Comparison of ENCODE assay signal across 13 cellular contexts in the genomic region with DNA sequence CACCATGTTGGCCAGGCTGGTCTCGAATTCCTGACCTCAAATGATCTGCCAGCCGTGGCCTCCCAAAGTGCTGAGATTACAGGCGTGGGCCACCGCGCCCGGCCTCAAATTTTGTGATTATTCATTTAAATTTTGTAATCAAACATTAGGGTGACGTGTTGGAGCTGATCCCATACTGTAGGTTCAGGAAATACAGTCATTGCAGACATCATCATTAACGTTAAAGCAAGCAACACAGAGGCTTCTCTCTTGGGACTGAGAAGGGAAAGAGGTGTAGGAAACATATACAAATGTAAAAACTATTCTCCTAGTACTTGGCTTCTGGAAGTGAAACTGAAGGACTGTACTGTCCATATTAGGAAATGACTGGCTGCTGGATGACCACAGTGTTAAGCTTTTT. TPM values are rescaled to one million over a fixed set of nuclear protein-coding genes. Genes with fewer than 3 reads are reported as not detected.
A peak's percentile ranks its signal among the peaks of the same experiment; 100 is the strongest.
DNase-seq lines count a peak whose midpoint lies in the region; ATAC-seq and TF ChIP-seq lines count a peak whose summit lies in the region.
"Had no signal": no experiment of that assay in that cellular context is flagged by ENCODE, and none has a peak within 500 bp of the region (broad histone marks: within the 10 kb centered on the region; RNA-seq: fewer than 3 reads in every experiment).

No MANE protein-coding gene starts in this region.

- no peaks in the 10 kb centered on the region for H3K36me3 Mint-ChIP-seq in dendritic cell treated with granulocyte-macrophage colony-stimulating factor and Interleukin-4, amounts not matched to agents 40 ng/mL and 50 ng/mL, for 4 days (ENCODE audit: low read depth)
- no peaks in the 10 kb centered on the region for H3K36me3 Mint-ChIP-seq in natural killer cell treated with Interleukin-12 subunit alpha and Interleukin-12 subunit beta and Interleukin-15 and Interleukin-18, amount 100 ng/mL, for 72 hours

- no peak overlapping the region for H3K4me3 Mint-ChIP-seq in dendritic cell treated with granulocyte-macrophage colony-stimulating factor and Interleukin-4, amounts not matched to agents 40 ng/mL and 50 ng/mL, for 4 days
- no peak overlapping the region for H3K4me3 Mint-ChIP-seq in natural killer cell treated with Interleukin-12 subunit alpha and Interleukin-12 subunit beta and Interleukin-15 and Interleukin-18, amount 100 ng/mL, for 72 hours

- no peak overlapping the region for H3K27ac ChIP-seq in lung (ENCODE audit: low read depth in 1 of 2, low read length in 1 of 2)
- no peak overlapping the region for H3K27ac ChIP-seq in esophagus muscularis mucosa (replicated peaks in 1 of 4)

- TF ChIP-seq CTCF in lung (IDR thresholded peaks at IDR 0.05; ENCODE audit: control extremely low read depth, extremely low read depth) (no peak), esophagus muscularis mucosa (IDR thresholded peaks at IDR 0.05) (no peak)

- no peaks in the 10 kb centered on the region for H3K9me3 ChIP-seq in lung (ENCODE audit: control insufficient read depth in 2 of 2, insufficient read depth in 1 of 2, low read length in 1 of 2)
- H3K9me3 ChIP-seq in esophagus muscularis mucosa, result no peaks in the 10 kb centered on the region

- no peak for TF ChIP-seq POLR2A in esophagus muscularis mucosa (IDR thresholded peaks at IDR 0.05; ENCODE audit: low read depth)

- H3K27me3 ChIP-seq in lung (ENCODE audit: control insufficient read depth, insufficient read depth) (no peaks in the 10 kb centered on the region), esophagus muscularis mucosa (no peaks in the 10 kb centered on the region)

- peak; percentile 54 for DNase-seq in EH (ENCODE audit: low read depth)
- DNase-seq in MV-4-11 (lab: John Stamatoyannopoulos, UW), result peak; percentile 80
- no peak for DNase-seq in lung (ENCODE audit: low spot score)
- no peak for DNase-seq in esophagus muscularis mucosa (ENCODE audit: extremely low spot score)
- no peak for DNase-seq in NCI-H774 (lab: John Stamatoyannopoulos, UW)
- no peak for DNase-seq in SIG-M5 treated with dmso at 0.1 percent for 504 hours (lab: John Stamatoyannopoulos, UW; ENCODE audit: unreplicated experiment)
- DNase-seq in natural killer cell treated with Interleukin-12 subunit alpha and Interleukin-12 subunit beta and Interleukin-15 and Interleukin-18, amount 100 ng/mL, for 72 hours (ENCODE audit: low spot score), result no peak
- DNase-seq: activated T-cell treated with anti-CD3 and anti-CD28 coated beads, Interleukin-2, amount 50 U/mL, for 1 hour; DND-41; H7; NCI-H1694; stimulated activated CD4-positive, alpha-beta T cell treated with anti-CD3 and anti-CD28 coated beads, Interleukin-2, amount 100 ng/mL, for 24 hours had no signal

- H3K4me3 ChIP-seq in lung, result no peak overlapping the region
- H3K4me3 ChIP-seq in esophagus muscularis mucosa, result no peak overlapping the region

- H3K27ac Mint-ChIP-seq in dendritic cell treated with granulocyte-macrophage colony-stimulating factor and Interleukin-4, amounts not matched to agents 40 ng/mL and 50 ng/mL, for 4 days, result peak overlapping the region; percentile 56
- H3K27ac Mint-ChIP-seq in natural killer cell treated with Interleukin-12 subunit alpha and Interleukin-12 subunit beta and Interleukin-15 and Interleukin-18, amount 100 ng/mL, for 72 hours, result no peak overlapping the region

- no peak for TF ChIP-seq EP300 in esophagus muscularis mucosa (IDR thresholded peaks at IDR 0.05)

- WGBS in lung, 2 donors, result 70 to 71% methylated on average over 8 of the region's 8 CpGs
- WGBS in esophagus muscularis mucosa, result 69% methylated on average over 8 of the region's 8 CpGs

- peaks cover 0 to 3% of the 10 kb centered on the region in 2 donors for H3K4me1 ChIP-seq in lung (ENCODE audit: control insufficient read depth in 2 of 2, insufficient read depth in 2 of 2, low read length in 2 of 2)
- H3K4me1 ChIP-seq in esophagus muscularis mucosa, result no peaks in the 10 kb centered on the region

- H3K9me3 Mint-ChIP-seq in dendritic cell treated with granulocyte-macrophage colony-stimulating factor and Interleukin-4, amounts not matched to agents 40 ng/mL and 50 ng/mL, for 4 days, result no peaks in the 10 kb centered on the region
- H3K9me3 Mint-ChIP-seq in natural killer cell treated with Interleukin-12 subunit alpha and Interleukin-12 subunit beta and Interleukin-15 and Interleukin-18, amount 100 ng/mL, for 72 hours, result no peaks in the 10 kb centered on the region

- no peaks in the 10 kb centered on the region for H3K36me3 ChIP-seq in lung (ENCODE audit: control insufficient read depth in 2 of 2, insufficient read depth in 2 of 2, low read length in 2 of 2)
- H3K36me3 ChIP-seq in esophagus muscularis mucosa, result no peaks in the 10 kb centered on the region

- no peaks in the 10 kb centered on the region for H3K27me3 Mint-ChIP-seq in dendritic cell treated with granulocyte-macrophage colony-stimulating factor and Interleukin-4, amounts not matched to agents 40 ng/mL and 50 ng/mL, for 4 days
- H3K27me3 Mint-ChIP-seq in natural killer cell treated with Interleukin-12 subunit alpha and Interleukin-12 subunit beta and Interleukin-15 and Interleukin-18, amount 100 ng/mL, for 72 hours, result no peaks in the 10 kb centered on the region

- intact Hi-C loops in dendritic cell treated with granulocyte-macrophage colony-stimulating factor and Interleukin-4, amounts not matched to agents 40 ng/mL and 50 ng/mL, for 4 days (cut with micrococcal nuclease), result no loop called here
- intact Hi-C loops in esophagus muscularis mucosa (cut with DNase I), result no loop called here

- peaks cover 15% of the 10 kb centered on the region for H3K4me1 Mint-ChIP-seq in dendritic cell treated with granulocyte-macrophage colony-stimulating factor and Interleukin-4, amounts not matched to agents 40 ng/mL and 50 ng/mL, for 4 days (ENCODE audit: low read depth)
- H3K4me1 Mint-ChIP-seq in natural killer cell treated with Interleukin-12 subunit alpha and Interleukin-12 subunit beta and Interleukin-15 and Interleukin-18, amount 100 ng/mL, for 72 hours (ENCODE audit: low read depth in 2 of 2), result no peaks in the 10 kb centered on the region

- ATAC-seq in lung (ENCODE audit: insufficient read depth, low FRiP score), result peak; percentile 19
- ATAC-seq in natural killer cell treated with Interleukin-12 subunit alpha and Interleukin-12 subunit beta and Interleukin-15 and Interleukin-18, amount 100 ng/mL, for 72 hours, result no peak

RNA-seq across cellular contexts. Expression of a gene that starts 11.1 kb away (rescaled TPM):
- total RNA-seq in lung (10 to 100 TPM; 10.3 to 10.5 TPM), esophagus muscularis mucosa (1 to 10 TPM; 3.6 to 6.8 (median 6.7) TPM)
- polyA plus RNA-seq in lung, result 10 to 100 TPM in 1 of 2 donors, 1 to 10 TPM in 1; 6.6 to 10.1 TPM
- total RNA-seq in natural killer cell treated with Interleukin-12 subunit alpha and Interleukin-12 subunit beta and Interleukin-15 and Interleukin-18, amount 100 ng/mL, for 72 hours, result 100 to 1,000 TPM in 1 of 2 donors, 10 to 100 TPM in 1; 77.1 to 105 TPM

Comparison
In these comparisons a context has a peak if more than half of its experiments do, and no peak if none do; other contexts are left out.
1. DNase-seq: peak in EH (single experiment) and MV-4-11 (single experiment); none in lung (single experiment), esophagus muscularis mucosa (single experiment), NCI-H774 (single experiment), SIG-M5 treated with dmso at 0.1 percent for 504 hours (single experiment) and natural killer cell treated with Interleukin-12 subunit alpha and Interleukin-12 subunit beta and Interleukin-15 and Interleukin-18, amount 100 ng/mL, for 72 hours (single experiment).
2. RNA of a gene that starts 11.1 kb away (total RNA-seq): 77.1 to 105 TPM in natural killer cell treated with Interleukin-12 subunit alpha and Interleukin-12 subunit beta and Interleukin-15 and Interleukin-18, amount 100 ng/mL, for 72 hours; 10.3 to 10.5 TPM in lung and 3.6 to 6.8 TPM in esophagus muscularis mucosa; every median in the first group is over 4 times any median in the second.